ENCODE assay signal across 19 cellular contexts in genomic region chr10:100995171-100995570, GRCh38. TPM values are rescaled to one million over a fixed set of nuclear protein-coding genes. Genes with fewer than 3 reads are reported as not detected.
A peak's percentile ranks its signal among the peaks of the same experiment; 100 is the strongest.
DNase-seq lines count a peak whose midpoint lies in the region; ATAC-seq, FAIRE-seq and TF ChIP-seq lines count a peak whose summit lies in the region.
"Had no signal": no experiment of that assay in that cellular context is flagged by ENCODE, and none has a peak within 500 bp of the region (broad histone marks: within the 10 kb centered on the region; RNA-seq: fewer than 3 reads in every experiment).

No MANE protein-coding gene starts in this region.

- no peak overlapping the region for H3K27ac Mint-ChIP-seq in activated CD4-positive, alpha-beta memory T cell treated with anti-CD3 and anti-CD28 coated beads, Interleukin-2, amount 10 ng/mL, durations not matched to agents 7 days and 5 days
- H3K27ac Mint-ChIP-seq in activated CD4-positive, alpha-beta memory T cell treated with anti-CD3 and anti-CD28 coated beads for 36 hours = no peak overlapping the region

- H3K27me3 Mint-ChIP-seq in activated CD4-positive, alpha-beta memory T cell treated with anti-CD3 and anti-CD28 coated beads, Interleukin-2, amount 10 ng/mL, durations not matched to agents 7 days and 5 days = no peaks in the 10 kb centered on the region
- no peaks in the 10 kb centered on the region for H3K27me3 Mint-ChIP-seq in activated CD4-positive, alpha-beta memory T cell treated with anti-CD3 and anti-CD28 coated beads for 36 hours

- H3K36me3 ChIP-seq in SJSA1 (peaks cover 44% of the 10 kb centered on the region), testis (ENCODE audit: low read depth, missing control alignments) (no peaks in the 10 kb centered on the region)

- FAIRE-seq in GM12892 (lab: Jason Lieb, UNC) = no peak
- FAIRE-seq: GM19239 had no signal

- DNase-seq in activated CD4-positive, alpha-beta memory T cell treated with anti-CD3 and anti-CD28 coated beads, Interleukin-2, amount 10 ng/mL, durations not matched to agents 7 days and 5 days = no peak
- no peak for DNase-seq in activated CD4-positive, alpha-beta memory T cell treated with anti-CD3 and anti-CD28 coated beads for 36 hours
- peak; percentile 72 to 78 for DNase-seq in SJSA1 (ENCODE audit: low read depth in 1 of 2, low spot score in 2 of 2)
- no peak for DNase-seq in GM12892 (ENCODE audit: insufficient read length)
- no peak for DNase-seq in testis
- DNase-seq: activated gamma-delta T cell; foreskin keratinocyte; NCI-H1105 treated with DMSO at 0.1 percent for 48 hours; Peyer's patch; stimulated activated CD4-positive, alpha-beta T cell treated with anti-CD3 and anti-CD28 coated beads, Interleukin-4, amount 100 ng/mL, for 4 hours; stimulated activated CD8-positive, alpha-beta memory T cell treated with anti-CD3 and anti-CD28 coated beads, Interleukin-4, amount 100 ng/mL, for 48 hours had no signal

- intact Hi-C loops in activated CD4-positive, alpha-beta memory T cell treated with anti-CD3 and anti-CD28 coated beads for 36 hours (cut with micrococcal nuclease) = loop anchor here (5.0 kb wide), 1 partner anchor 83 kb away; the partner anchor contains the start of gene SLF2
- intact Hi-C loops in testis (cut with DNase I; ENCODE audit: low total_unique reads) = no loop called here

- CTCF ChIA-PET in activated CD4-positive, alpha-beta memory T cell treated with anti-CD3 and anti-CD28 coated beads, Interleukin-2, amount 10 ng/mL, durations not matched to agents 7 days and 5 days (lab: Charles Lee) = interaction anchor here (17.1 kb wide), 1 partner anchor 22 kb away, joined by 186 read pairs; no protein-coding TSS in a partner anchor
- CTCF ChIA-PET in activated CD4-positive, alpha-beta memory T cell treated with anti-CD3 and anti-CD28 coated beads for 36 hours (lab: Charles Lee) = interaction anchor here (14.6 kb wide), 1 partner anchor 22 kb away, joined by 199 read pairs; no protein-coding TSS in a partner anchor

- peaks cover 25% of the 10 kb centered on the region for H3K36me3 Mint-ChIP-seq in activated CD4-positive, alpha-beta memory T cell treated with anti-CD3 and anti-CD28 coated beads, Interleukin-2, amount 10 ng/mL, durations not matched to agents 7 days and 5 days (ENCODE audit: low read depth)
- peaks cover 24% of the 10 kb centered on the region for H3K36me3 Mint-ChIP-seq in activated CD4-positive, alpha-beta memory T cell treated with anti-CD3 and anti-CD28 coated beads for 36 hours

- no peak overlapping the region for H3K4me3 ChIP-seq in SJSA1
- no peak overlapping the region for H3K4me3 ChIP-seq in testis
- H3K4me3 ChIP-seq: coronary artery, HAP-1, Peyer's patch had no signal

- no peak for ATAC-seq in HG03095 (IDR thresholded peaks at IDR 0.05; ENCODE audit: unreplicated experiment)
- ATAC-seq: foreskin keratinocyte, left lobe of liver had no signal

- H3K27ac ChIP-seq in SJSA1 = peak overlapping the region; percentile 57
- H3K27ac ChIP-seq in layer of hippocampus (ENCODE audit: low read depth, low read length) = peak overlapping the region; percentile 84
- peak overlapping the region; percentile 93 for H3K27ac ChIP-seq in temporal lobe (ENCODE audit: low read depth, low read length)
- H3K27ac ChIP-seq in testis = peak overlapping the region in 1 of 2 donors; percentile 24
- H3K27ac ChIP-seq: foreskin keratinocyte had no signal

- TF ChIP-seq CTCF in testis (IDR thresholded peaks at IDR 0.05) = no peak

- H3K4me3 Mint-ChIP-seq in activated CD4-positive, alpha-beta memory T cell treated with anti-CD3 and anti-CD28 coated beads, Interleukin-2, amount 10 ng/mL, durations not matched to agents 7 days and 5 days = peak overlapping the region; percentile 13
- H3K4me3 Mint-ChIP-seq in activated CD4-positive, alpha-beta memory T cell treated with anti-CD3 and anti-CD28 coated beads for 36 hours = no peak overlapping the region

- H3K9me3 Mint-ChIP-seq in activated CD4-positive, alpha-beta memory T cell treated with anti-CD3 and anti-CD28 coated beads, Interleukin-2, amount 10 ng/mL, durations not matched to agents 7 days and 5 days = no peaks in the 10 kb centered on the region
- H3K9me3 Mint-ChIP-seq in activated CD4-positive, alpha-beta memory T cell treated with anti-CD3 and anti-CD28 coated beads for 36 hours = no peaks in the 10 kb centered on the region

- peaks cover 56% of the 10 kb centered on the region for H3K4me1 ChIP-seq in SJSA1 (replicated peaks)
- H3K4me1 ChIP-seq in testis = peaks cover 13% of the 10 kb centered on the region
- H3K4me1 ChIP-seq: foreskin keratinocyte had no signal

- WGBS in testis, 2 donors = 35 to 55% methylated on average over 6 of the region's 6 CpGs

- POLR2A ChIA-PET in activated CD4-positive, alpha-beta memory T cell treated with anti-CD3 and anti-CD28 coated beads, Interleukin-2, amount 10 ng/mL, durations not matched to agents 7 days and 5 days (lab: Charles Lee) = no interaction called here
- POLR2A ChIA-PET in activated CD4-positive, alpha-beta memory T cell treated with anti-CD3 and anti-CD28 coated beads for 36 hours (lab: Charles Lee) = no interaction called here

- H3K4me1 Mint-ChIP-seq in activated CD4-positive, alpha-beta memory T cell treated with anti-CD3 and anti-CD28 coated beads, Interleukin-2, amount 10 ng/mL, durations not matched to agents 7 days and 5 days = peaks cover 30% of the 10 kb centered on the region
- peaks cover 28% of the 10 kb centered on the region for H3K4me1 Mint-ChIP-seq in activated CD4-positive, alpha-beta memory T cell treated with anti-CD3 and anti-CD28 coated beads for 36 hours (ENCODE audit: low read depth)

- H3K9me3 ChIP-seq in SJSA1 (replicated peaks) (no peaks in the 10 kb centered on the region), testis (no peaks in the 10 kb centered on the region)
- H3K9me3 ChIP-seq: HAP-1, Peyer's patch had no signal

- no peaks in the 10 kb centered on the region for H3K27me3 ChIP-seq in SJSA1 (replicated peaks)
- no peaks in the 10 kb centered on the region for H3K27me3 ChIP-seq in layer of hippocampus (ENCODE audit: control insufficient read depth, insufficient read depth, low read length)
- H3K27me3 ChIP-seq in testis = no peaks in the 10 kb centered on the region
- H3K27me3 ChIP-seq: foreskin keratinocyte, Peyer's patch had no signal

- no peak for TF ChIP-seq POLR2A in GM12892 (IDR thresholded peaks at IDR 0.05; ENCODE audit: low read depth, low read length)
- TF ChIP-seq POLR2A in testis (IDR thresholded peaks at IDR 0.05) = no peak

RNA-seq across cellular contexts. Expression of gene LZTS2, which starts 4.4 kb away (rescaled TPM):
- total RNA-seq in activated CD4-positive, alpha-beta memory T cell treated with anti-CD3 and anti-CD28 coated beads, Interleukin-2, amount 10 ng/mL, durations not matched to agents 7 days and 5 days = 10 to 100 TPM; 17.3 to 18.5 TPM
- 10 to 100 TPM; 12.0 to 12.5 TPM for total RNA-seq in activated CD4-positive, alpha-beta memory T cell treated with anti-CD3 and anti-CD28 coated beads for 36 hours
- 70.0 and 72.8 TPM in 2 replicates for total RNA-seq in SJSA1 (2014; rRNA removed; shearing (Covaris generic))
- 10.6 TPM for total RNA-seq in temporal lobe
- 4.3 TPM for polyA plus RNA-seq in GM12892 (2012; ENCODE audit: missing spikeins)
- total RNA-seq in testis = 100 to 1,000 TPM; 133 to 158 TPM
- 65.9 TPM for polyA plus RNA-seq in testis (ENCODE audit: insufficient read depth, low read depth, low replicate concordance)

RNA-seq across cellular contexts. Expression of gene TWNK, which starts 7.8 kb away (rescaled TPM):
- 1 to 10 TPM; 6.4 to 7.1 TPM for total RNA-seq in activated CD4-positive, alpha-beta memory T cell treated with anti-CD3 and anti-CD28 coated beads, Interleukin-2, amount 10 ng/mL, durations not matched to agents 7 days and 5 days
- total RNA-seq in activated CD4-positive, alpha-beta memory T cell treated with anti-CD3 and anti-CD28 coated beads for 36 hours = 10 to 100 TPM; 12.8 to 14.0 TPM
- 4.3 and 7.5 TPM in 2 replicates for total RNA-seq in SJSA1 (2014; rRNA removed; shearing (Covaris generic))
- total RNA-seq in temporal lobe = 6.9 TPM
- polyA plus RNA-seq in GM12892 (2012; ENCODE audit: missing spikeins) = 13.5 TPM
- 10 to 100 TPM; 24.4 to 31.1 TPM for total RNA-seq in testis
- 26.4 TPM for polyA plus RNA-seq in testis (ENCODE audit: insufficient read depth, low read depth, low replicate concordance)

RNA-seq across cellular contexts. Expression of gene MRPL43, which starts 7.9 kb away (rescaled TPM):
- 10 to 100 TPM; 47.8 to 49.3 TPM for total RNA-seq in activated CD4-positive, alpha-beta memory T cell treated with anti-CD3 and anti-CD28 coated beads, Interleukin-2, amount 10 ng/mL, durations not matched to agents 7 days and 5 days
- 10 to 100 TPM; 47.0 to 50.1 TPM for total RNA-seq in activated CD4-positive, alpha-beta memory T cell treated with anti-CD3 and anti-CD28 coated beads for 36 hours
- total RNA-seq in SJSA1 (2014; rRNA removed; shearing (Covaris generic)) = 63.7 and 69.4 TPM in 2 replicates
- total RNA-seq in temporal lobe (29.3 TPM), testis (100 to 1,000 TPM; 123 to 124 TPM)
- 59.4 TPM for polyA plus RNA-seq in GM12892 (2012; ENCODE audit: missing spikeins)
- polyA plus RNA-seq in testis (ENCODE audit: insufficient read depth, low read depth, low replicate concordance) = 199 TPM

RNA-seq across cellular contexts. Expression of gene SEMA4G, which starts 25.9 kb away (rescaled TPM):
- total RNA-seq in activated CD4-positive, alpha-beta memory T cell treated with anti-CD3 and anti-CD28 coated beads, Interleukin-2, amount 10 ng/mL, durations not matched to agents 7 days and 5 days = under 1 TPM; 0.68 to 0.98 TPM
- under 1 TPM; 0.58 to 0.74 TPM for total RNA-seq in activated CD4-positive, alpha-beta memory T cell treated with anti-CD3 and anti-CD28 coated beads for 36 hours
- 0.42 and 0.88 TPM in 2 replicates for total RNA-seq in SJSA1 (2014; rRNA removed; shearing (Covaris generic))
- 14.8 TPM for total RNA-seq in temporal lobe
- polyA plus RNA-seq in GM12892 (2012; ENCODE audit: missing spikeins) = 1.2 TPM
- 1 to 10 TPM; 4.8 to 7.2 TPM for total RNA-seq in testis
- 6.2 TPM for polyA plus RNA-seq in testis (ENCODE audit: insufficient read depth, low read depth, low replicate concordance)
- total RNA-seq: A172 had no signal

RNA-seq across cellular contexts. Expression of gene PDZD7, which starts 35.8 kb away (rescaled TPM):
- 1 to 10 TPM; 1.1 to 1.9 TPM for total RNA-seq in activated CD4-positive, alpha-beta memory T cell treated with anti-CD3 and anti-CD28 coated beads, Interleukin-2, amount 10 ng/mL, durations not matched to agents 7 days and 5 days
- under 1 TPM; 0.31 to 0.93 TPM for total RNA-seq in activated CD4-positive, alpha-beta memory T cell treated with anti-CD3 and anti-CD28 coated beads for 36 hours
- 0.50 and 1.3 TPM in 2 replicates for total RNA-seq in SJSA1 (2014; rRNA removed; shearing (Covaris generic))
- 3.2 TPM for total RNA-seq in temporal lobe
- polyA plus RNA-seq in GM12892 (2012; ENCODE audit: missing spikeins) = 0.15 TPM
- total RNA-seq in testis = 1 to 10 TPM; 2.2 to 3.5 TPM
- 1.6 TPM for polyA plus RNA-seq in testis (ENCODE audit: insufficient read depth, low read depth, low replicate concordance)

Comparison
In these comparisons a context has a peak if more than half of its experiments do, and no peak if none do; other contexts are left out.
1. DNase-seq: peak in SJSA1 (2 of 2); none in activated CD4-positive, alpha-beta memory T cell treated with anti-CD3 and anti-CD28 coated beads, Interleukin-2, amount 10 ng/mL, durations not matched to agents 7 days and 5 days (single experiment), activated CD4-positive, alpha-beta memory T cell treated with anti-CD3 and anti-CD28 coated beads for 36 hours (single experiment), GM12892 (single experiment) and testis (single experiment).